7 cellular contexts compared by ENCODE assay signal in genomic region chr1:85275701-85276289, GRCh38. TPM values are rescaled to one million over a fixed set of nuclear protein-coding genes. Genes with fewer than 3 reads are reported as not detected.
DNase-seq lines count a peak whose midpoint lies in the region; ATAC-seq lines count a peak whose summit lies in the region.

No MANE protein-coding gene starts in this region.

- peak overlapping the region; percentile 100 for H3K4me3 ChIP-seq in iPS-18a (ENCODE audit: low read length)

- no peaks in the 10 kb centered on the region for H3K9me3 ChIP-seq in iPS-18a (ENCODE audit: control insufficient read depth, low read depth, low read length)

- ATAC-seq in GM18502 (IDR thresholded peaks at IDR 0.05; ENCODE audit: poor library complexity, unreplicated experiment) (peak; percentile 18), HG03432 (IDR thresholded peaks at IDR 0.05; ENCODE audit: unreplicated experiment) (peak; percentile 4), HG02973 (IDR thresholded peaks at IDR 0.05; ENCODE audit: unreplicated experiment) (no peak), HG02981 (IDR thresholded peaks at IDR 0.05; ENCODE audit: unreplicated experiment) (no peak)
- ATAC-seq in activated naive CD4-positive, alpha-beta T cell treated with anti-CD3 and anti-CD28 coated beads, Interleukin-2, amount 50 U/mL, for 72 hours, result no peak
- ATAC-seq in stimulated activated naive B cell treated with anti-CD40 and anti-IgM and Interleukin-4, amounts not matched to agents 10 μg/mL and 1 μg/mL and 100 μg/mL, for 72 hours (replicated peaks), result peak; percentile 26 to 30

- no peak for DNase-seq in activated naive CD4-positive, alpha-beta T cell treated with anti-CD3 and anti-CD28 coated beads, Interleukin-2, amount 50 U/mL, for 72 hours (ENCODE audit: low spot score in 2 of 2)
- peak; percentile 39 for DNase-seq in stimulated activated naive B cell treated with anti-CD40 and anti-IgM and Interleukin-4, amounts not matched to agents 10 μg/mL and 1 μg/mL and 100 μg/mL, for 72 hours

- peaks cover 9% of the 10 kb centered on the region for H3K36me3 ChIP-seq in iPS-18a (ENCODE audit: control insufficient read depth, low read depth, low read length)

- peaks cover 17% of the 10 kb centered on the region for H3K4me1 ChIP-seq in iPS-18a (ENCODE audit: control insufficient read depth, low read depth, low read length)

- peaks cover 8 to 34% of the 10 kb centered on the region in 2 donors for H3K36me3 Mint-ChIP-seq in activated naive CD4-positive, alpha-beta T cell treated with anti-CD3 and anti-CD28 coated beads, Interleukin-2, amount 50 U/mL, for 72 hours
- H3K36me3 Mint-ChIP-seq in stimulated activated naive B cell treated with anti-CD40 and anti-IgM and Interleukin-4, amounts not matched to agents 10 μg/mL and 1 μg/mL and 100 μg/mL, for 72 hours, result peaks cover 14 to 30% of the 10 kb centered on the region in 2 donors

- no peaks in the 10 kb centered on the region for H3K27me3 ChIP-seq in iPS-18a (ENCODE audit: control insufficient read depth, insufficient read depth, low read length)

- peak overlapping the region; percentile 89 to 95 for H3K4me3 Mint-ChIP-seq in stimulated activated naive B cell treated with anti-CD40 and anti-IgM and Interleukin-4, amounts not matched to agents 10 μg/mL and 1 μg/mL and 100 μg/mL, for 72 hours

- peaks cover 0 to 3% of the 10 kb centered on the region in 2 donors for H3K9me3 Mint-ChIP-seq in activated naive CD4-positive, alpha-beta T cell treated with anti-CD3 and anti-CD28 coated beads, Interleukin-2, amount 50 U/mL, for 72 hours
- H3K9me3 Mint-ChIP-seq in stimulated activated naive B cell treated with anti-CD40 and anti-IgM and Interleukin-4, amounts not matched to agents 10 μg/mL and 1 μg/mL and 100 μg/mL, for 72 hours, result no peaks in the 10 kb centered on the region

- H3K9ac ChIP-seq in iPS-18a (ENCODE audit: low read length), result peak overlapping the region; percentile 96

- peak overlapping the region; percentile 86 to 92 for H3K27ac Mint-ChIP-seq in activated naive CD4-positive, alpha-beta T cell treated with anti-CD3 and anti-CD28 coated beads, Interleukin-2, amount 50 U/mL, for 72 hours
- H3K27ac Mint-ChIP-seq in stimulated activated naive B cell treated with anti-CD40 and anti-IgM and Interleukin-4, amounts not matched to agents 10 μg/mL and 1 μg/mL and 100 μg/mL, for 72 hours, result peak overlapping the region; percentile 98

- H3K27me3 Mint-ChIP-seq in stimulated activated naive B cell treated with anti-CD40 and anti-IgM and Interleukin-4, amounts not matched to agents 10 μg/mL and 1 μg/mL and 100 μg/mL, for 72 hours, result no peaks in the 10 kb centered on the region

- peaks cover 42 to 58% of the 10 kb centered on the region in 2 donors for H3K4me1 Mint-ChIP-seq in stimulated activated naive B cell treated with anti-CD40 and anti-IgM and Interleukin-4, amounts not matched to agents 10 μg/mL and 1 μg/mL and 100 μg/mL, for 72 hours

- peak overlapping the region; percentile 93 for H3K27ac ChIP-seq in iPS-18a (ENCODE audit: low read length)

RNA-seq across cellular contexts. Expression of gene BCL10, which starts 0.6 kb away (rescaled TPM):
- 10 to 100 TPM; 27.3 to 31.4 TPM for total RNA-seq in activated naive CD4-positive, alpha-beta T cell treated with anti-CD3 and anti-CD28 coated beads, Interleukin-2, amount 50 U/mL, for 72 hours

RNA-seq across cellular contexts. Expression of gene C1orf52, which starts 16.3 kb away (rescaled TPM):
- total RNA-seq in activated naive CD4-positive, alpha-beta T cell treated with anti-CD3 and anti-CD28 coated beads, Interleukin-2, amount 50 U/mL, for 72 hours, result 10 to 100 TPM; 21.0 to 35.4 TPM

Comparison
In these comparisons a context has a peak if more than half of its experiments do, and no peak if none do; other contexts are left out.
1. ATAC-seq: peak in GM18502 (single experiment), HG03432 (single experiment) and stimulated activated naive B cell treated with anti-CD40 and anti-IgM and Interleukin-4, amounts not matched to agents 10 μg/mL and 1 μg/mL and 100 μg/mL, for 72 hours (2 of 2); none in activated naive CD4-positive, alpha-beta T cell treated with anti-CD3 and anti-CD28 coated beads, Interleukin-2, amount 50 U/mL, for 72 hours (0 of 2), HG02973 (single experiment) and HG02981 (single experiment).